9 cellular contexts compared by ENCODE assay signal in genomic region chr6:18388252-18388651, GRCh38. TPM values are rescaled to one million over a fixed set of nuclear protein-coding genes. Genes with fewer than 3 reads are reported as not detected.
DNase-seq lines count a peak whose midpoint lies in the region; ATAC-seq and TF ChIP-seq lines count a peak whose summit lies in the region.
"Had no signal": no experiment of that assay in that cellular context is flagged by ENCODE, and none has a peak within 500 bp of the region (broad histone marks: within the 10 kb centered on the region; RNA-seq: fewer than 3 reads in every experiment).

No MANE protein-coding gene starts in this region.

- ATAC-seq in natural killer cell treated with Interleukin-12 subunit alpha and Interleukin-12 subunit beta and Interleukin-15 and Interleukin-18, amount 100 ng/mL, for 72 hours: no peak
- ATAC-seq in GM19395 (IDR thresholded peaks at IDR 0.05; ENCODE audit: unreplicated experiment): no peak
- no peak for ATAC-seq in GM19463 (IDR thresholded peaks at IDR 0.05; ENCODE audit: unreplicated experiment)
- ATAC-seq in HG02588 (IDR thresholded peaks at IDR 0.05; ENCODE audit: unreplicated experiment): no peak

- peaks cover 14 to 23% of the 10 kb centered on the region in 2 donors for H3K36me3 Mint-ChIP-seq in CD14-positive monocyte
- H3K36me3 Mint-ChIP-seq in natural killer cell treated with Interleukin-12 subunit alpha and Interleukin-12 subunit beta and Interleukin-15 and Interleukin-18, amount 100 ng/mL, for 72 hours: no peaks in the 10 kb centered on the region

- peaks cover 52% of the 10 kb centered on the region for H3K4me1 Mint-ChIP-seq in CD14-positive monocyte
- H3K4me1 Mint-ChIP-seq in natural killer cell treated with Interleukin-12 subunit alpha and Interleukin-12 subunit beta and Interleukin-15 and Interleukin-18, amount 100 ng/mL, for 72 hours (ENCODE audit: low read depth in 2 of 2): peaks cover 24 to 26% of the 10 kb centered on the region in 2 donors

- TF ChIP-seq CTCF in CD14-positive monocyte (IDR thresholded peaks at IDR 0.05): no peak
- no peak for TF ChIP-seq CTCF in colonic mucosa (IDR thresholded peaks at IDR 0.05)

- peak overlapping the region; percentile 91 to 98 (median 94) for H3K27ac Mint-ChIP-seq in CD14-positive monocyte
- peak overlapping the region; percentile 46 to 52 for H3K27ac Mint-ChIP-seq in natural killer cell treated with Interleukin-12 subunit alpha and Interleukin-12 subunit beta and Interleukin-15 and Interleukin-18, amount 100 ng/mL, for 72 hours

- DNase-seq in CD14-positive monocyte (ENCODE audit: low spot score) (no peak), M059J (ENCODE audit: low read depth) (peak; percentile 56), colonic mucosa (no peak)
- no peak for DNase-seq in natural killer cell treated with Interleukin-12 subunit alpha and Interleukin-12 subunit beta and Interleukin-15 and Interleukin-18, amount 100 ng/mL, for 72 hours (ENCODE audit: low spot score)
- DNase-seq in effector CD4-positive, alpha-beta T cell: no peak
- DNase-seq: activated CD8-positive, alpha-beta memory T cell treated with anti-CD3 and anti-CD28 coated beads, Interleukin-2, amount 50 U/mL, for 48 hours had no signal

- no peaks in the 10 kb centered on the region for H3K36me3 ChIP-seq in colonic mucosa

- H3K4me3 ChIP-seq in colonic mucosa: peak overlapping the region; percentile 39

- H3K9ac ChIP-seq in colonic mucosa (ENCODE audit: low read depth in 2 of 2, low read length in 2 of 2): peak overlapping the region in 1 of 2 donors; percentile 42

- peak overlapping the region; percentile 35 for H3K27ac ChIP-seq in colonic mucosa

- H3K4me3 Mint-ChIP-seq in CD14-positive monocyte: peak overlapping the region; percentile 93 to 99
- peak overlapping the region; percentile 84 for H3K4me3 Mint-ChIP-seq in natural killer cell treated with Interleukin-12 subunit alpha and Interleukin-12 subunit beta and Interleukin-15 and Interleukin-18, amount 100 ng/mL, for 72 hours

- no peaks in the 10 kb centered on the region for H3K9me3 ChIP-seq in colonic mucosa

- peaks cover 0 to 4% (median 1%) of the 10 kb centered on the region in 7 donors for H3K9me3 Mint-ChIP-seq in CD14-positive monocyte
- H3K9me3 Mint-ChIP-seq in natural killer cell treated with Interleukin-12 subunit alpha and Interleukin-12 subunit beta and Interleukin-15 and Interleukin-18, amount 100 ng/mL, for 72 hours: no peaks in the 10 kb centered on the region

- intact Hi-C loops in CD14-positive monocyte (cut with micrococcal nuclease): loop anchor here (10.0 kb wide), 3 partner anchors 47 to 123 kb away; partner anchors contain the start of gene DEK (in 1 of the 2)
- intact Hi-C loops in colonic mucosa (cut with DNase I): no loop called here

- no peaks in the 10 kb centered on the region for H3K4me1 ChIP-seq in colonic mucosa

- no peaks in the 10 kb centered on the region for H3K27me3 ChIP-seq in colonic mucosa

- peaks cover 0 to 3% (median 2%) of the 10 kb centered on the region in 3 donors for H3K27me3 Mint-ChIP-seq in CD14-positive monocyte (ENCODE audit: low read depth in 3 of 3)
- peaks cover 3 to 11% of the 10 kb centered on the region in 2 donors for H3K27me3 Mint-ChIP-seq in natural killer cell treated with Interleukin-12 subunit alpha and Interleukin-12 subunit beta and Interleukin-15 and Interleukin-18, amount 100 ng/mL, for 72 hours

RNA-seq across cellular contexts. Expression of gene RNF144B, which starts 1.1 kb away (rescaled TPM):
- polyA plus RNA-seq in CD14-positive monocyte: 10 to 100 TPM; 25.6 to 27.9 TPM
- 5.4 and 8.6 TPM in 2 replicates for total RNA-seq in M059J (2014; rRNA removed; shearing (Covaris generic))
- 1 to 10 TPM; 4.2 to 4.4 TPM for total RNA-seq in colonic mucosa
- total RNA-seq in natural killer cell treated with Interleukin-12 subunit alpha and Interleukin-12 subunit beta and Interleukin-15 and Interleukin-18, amount 100 ng/mL, for 72 hours: 1 to 10 TPM in 1 of 2 donors, under 1 TPM in 1; 0.76 to 2.0 TPM
